Comparison of ENCODE assay signal across 16 cellular contexts in the genomic region with DNA sequence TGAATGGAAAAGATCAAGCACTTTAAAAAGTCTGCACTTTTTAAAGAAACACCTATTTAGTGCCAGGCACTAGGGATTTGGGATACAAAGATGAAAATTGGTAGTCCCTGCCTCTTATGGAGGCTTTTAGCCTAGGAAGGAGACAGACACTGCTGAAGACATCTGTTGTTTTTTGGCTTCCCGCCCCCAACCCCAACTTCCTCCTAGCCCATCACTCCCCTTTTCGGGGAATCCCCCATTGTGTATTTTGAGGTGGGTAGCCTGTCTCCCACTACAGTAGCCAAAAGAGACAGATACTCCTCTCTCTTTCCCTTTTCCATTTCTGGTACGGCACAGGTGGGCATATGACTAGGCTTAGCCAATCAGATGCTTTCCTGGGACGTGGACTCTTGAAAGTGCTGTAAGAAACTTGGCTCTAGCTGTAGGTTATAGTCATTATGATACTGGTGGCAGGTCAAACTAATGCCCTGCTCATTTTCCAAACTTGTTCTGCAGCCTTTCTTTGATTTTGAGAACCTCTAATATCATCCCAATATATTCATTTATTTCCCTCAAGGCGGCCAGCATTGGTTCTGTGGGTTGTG.
DNase-seq lines count a peak whose midpoint lies in the region; ATAC-seq and TF ChIP-seq lines count a peak whose summit lies in the region.
"Had no signal": no experiment of that assay in that cellular context is flagged by ENCODE, and none has a peak within 500 bp of the region (broad histone marks: within the 10 kb centered on the region; RNA-seq: fewer than 3 reads in every experiment).

No MANE protein-coding gene starts in this region.

- no peaks in the 10 kb centered on the region for H3K27me3 Mint-ChIP-seq in memory B cell

- no peaks in the 10 kb centered on the region for H3K36me3 Mint-ChIP-seq in memory B cell

- TF ChIP-seq CTCF in body of pancreas (IDR thresholded peaks at IDR 0.05), result no peak

- no peaks in the 10 kb centered on the region for H3K9me3 ChIP-seq in body of pancreas
- H3K9me3 ChIP-seq: tibial nerve had no signal

- DNase-seq in memory B cell (ENCODE audit: low spot score in 2 of 2), result no peak
- DNase-seq in NCI-H2196 treated with DMSO at 0.1 percent for 48 hours (lab: John Stamatoyannopoulos, UW; ENCODE audit: unreplicated experiment), result no peak
- no peak for DNase-seq in body of pancreas
- no peak for DNase-seq in activated CD4-positive, alpha-beta T cell treated with anti-CD3 and anti-CD28 coated beads for 1 hour
- DNase-seq: brain microvascular endothelial cell; CD8-positive, alpha-beta memory T cell; HCEC 1CT; hypothalamus; PC-3; T1000 had no signal

- no peak overlapping the region for H3K27ac Mint-ChIP-seq in memory B cell

- H3K27ac ChIP-seq in body of pancreas, result no peak overlapping the region
- H3K27ac ChIP-seq: brain microvascular endothelial cell, KMS-11, tibial nerve had no signal

- H3K9me3 Mint-ChIP-seq in memory B cell, result peaks cover 3% of the 10 kb centered on the region

- H3K27me3 ChIP-seq in body of pancreas, result no peaks in the 10 kb centered on the region
- H3K27me3 ChIP-seq: brain microvascular endothelial cell, tibial nerve had no signal

- peak overlapping the region; percentile 59 for H3K4me3 Mint-ChIP-seq in memory B cell

- H3K4me1 ChIP-seq in body of pancreas, result peaks cover 14% of the 10 kb centered on the region
- H3K4me1 ChIP-seq: tibial nerve had no signal

- intact Hi-C loops in body of pancreas (cut with DNase I), result no loop called here

- no peak overlapping the region for H3K4me3 ChIP-seq in body of pancreas
- H3K4me3 ChIP-seq: tibial nerve had no signal

- no peaks in the 10 kb centered on the region for H3K36me3 ChIP-seq in body of pancreas (replicated peaks in 1 of 2; ENCODE audit: insufficient read depth in 1 of 2, low read depth in 2 of 2)
- H3K36me3 ChIP-seq: brain microvascular endothelial cell, tibial nerve had no signal

- ATAC-seq in GM18861 (IDR thresholded peaks at IDR 0.05; ENCODE audit: unreplicated experiment) (peak; percentile 60), GM21786 (IDR thresholded peaks at IDR 0.05; ENCODE audit: unreplicated experiment) (peak; percentile 52), HG03354 (IDR thresholded peaks at IDR 0.05; ENCODE audit: poor library complexity, severe bottlenecking, unreplicated experiment) (peak; percentile 65), memory B cell (ENCODE audit: low read depth) (peak; percentile 62), GM18867 (IDR thresholded peaks at IDR 0.05; ENCODE audit: unreplicated experiment) (no peak), body of pancreas (no peak)
- ATAC-seq: PC-3 had no signal

- H3K4me1 Mint-ChIP-seq in memory B cell, result peaks cover 7% of the 10 kb centered on the region

- 81 to 90% methylated on average over 5 of the region's 5 CpGs for WGBS in body of pancreas, 2 donors

- no peak for TF ChIP-seq POLR2A in body of pancreas (IDR thresholded peaks at IDR 0.05)

Comparison
In these comparisons a context has a peak if more than half of its experiments do, and no peak if none do; other contexts are left out.
1. ATAC-seq: peak in GM18861 (single experiment), GM21786 (single experiment), HG03354 (single experiment) and memory B cell (single experiment); none in GM18867 (single experiment) and body of pancreas (single experiment).